ENCODE assay signal across 8 cellular contexts in the genomic region with DNA sequence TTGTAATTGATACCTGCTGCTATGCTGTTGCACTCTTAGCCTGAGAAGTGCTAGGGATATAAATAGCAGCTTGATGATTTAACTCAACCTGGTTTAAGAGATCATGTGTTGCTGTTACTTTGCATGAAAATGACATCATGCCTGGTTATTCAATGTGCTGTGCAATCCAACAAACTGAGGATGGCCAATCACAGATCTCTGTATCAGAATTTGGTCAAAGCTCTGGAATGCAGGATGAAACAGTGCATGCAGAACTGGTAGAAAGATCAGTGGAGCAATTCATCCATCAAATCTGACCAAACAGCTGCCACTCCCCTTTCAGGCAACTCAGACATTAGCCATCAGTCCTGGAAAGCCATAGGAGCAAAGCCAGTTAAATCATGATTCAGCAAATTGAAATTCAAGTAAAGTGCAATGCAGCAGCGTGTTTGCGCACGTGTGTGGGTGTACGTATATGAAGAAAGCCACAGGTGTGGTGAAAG.
DNase-seq lines count a peak whose midpoint lies in the region; ATAC-seq and TF ChIP-seq lines count a peak whose summit lies in the region.

No MANE protein-coding gene starts in this region.

- no peak for TF ChIP-seq CTCF in cardiac fibroblast (IDR thresholded peaks at IDR 0.05; ENCODE audit: low read depth, low read length)
- no peak for TF ChIP-seq CTCF in psoas muscle (IDR thresholded peaks at IDR 0.05)

- peaks cover 19% of the 10 kb centered on the region for H3K4me1 ChIP-seq in psoas muscle

- H3K4me3 ChIP-seq in cardiac fibroblast (replicated peaks in 1 of 2; ENCODE audit: low read depth in 2 of 2, low read length in 2 of 2) (no peak overlapping the region), psoas muscle (no peak overlapping the region)

- 35 to 60% (median 43%) methylated on average over 4 of the region's 4 CpGs for WGBS in psoas muscle, 3 donors

- intact Hi-C loops in psoas muscle (cut with DNase I) = no loop called here

- no peaks in the 10 kb centered on the region for H3K36me3 ChIP-seq in psoas muscle (ENCODE audit: insufficient read depth in 1 of 2, low read depth in 1 of 2)

- peak; percentile 63 for ATAC-seq in HG03442 (IDR thresholded peaks at IDR 0.05; ENCODE audit: unreplicated experiment)
- peak; percentile 92 to 97 (median 94) for ATAC-seq in psoas muscle

- H3K27ac ChIP-seq in psoas muscle = peak overlapping the region; percentile 66

- no peaks in the 10 kb centered on the region for H3K9me3 ChIP-seq in psoas muscle

- in situ Hi-C loops in KBM-7 (cut with MboI; ENCODE audit: low pct_unique_long_range_greater_than_20kb, low sequenced_read_pairs) = no loop called here

- peak; percentile 10 for DNase-seq in DMS153 (lab: John Stamatoyannopoulos, UW)
- DNase-seq in DMS153 treated with DMSO at 0.1 percent for 48 hours (lab: John Stamatoyannopoulos, UW; ENCODE audit: unreplicated experiment) = no peak
- DNase-seq in cardiac fibroblast (ENCODE audit: low read depth in 2 of 2) = peak; percentile 75 to 89
- DNase-seq in psoas muscle = no peak
- no peak for DNase-seq in stimulated activated CD4-positive, alpha-beta T cell treated with anti-CD3 and anti-CD28 coated beads, Interleukin-4, amount 100 ng/mL, for 24 hours
- no peak for DNase-seq in C1 segment of cervical spinal cord (lab: John Stamatoyannopoulos, UW)
- no peak for DNase-seq in KBM-7

- H3K27me3 ChIP-seq in psoas muscle (ENCODE audit: insufficient read depth in 3 of 3, low read length in 2 of 3) = no peaks in the 10 kb centered on the region

Comparison
In these comparisons a context has a peak if more than half of its experiments do, and no peak if none do; other contexts are left out.
1. DNase-seq: peak in DMS153 (single experiment) and cardiac fibroblast (2 of 2); none in DMS153 treated with DMSO at 0.1 percent for 48 hours (single experiment), psoas muscle (0 of 2), stimulated activated CD4-positive, alpha-beta T cell treated with anti-CD3 and anti-CD28 coated beads, Interleukin-4, amount 100 ng/mL, for 24 hours (single experiment), C1 segment of cervical spinal cord (0 of 14) and KBM-7 (single experiment).